Comparison of ENCODE assay signal across 8 cellular contexts in the genomic region with DNA sequence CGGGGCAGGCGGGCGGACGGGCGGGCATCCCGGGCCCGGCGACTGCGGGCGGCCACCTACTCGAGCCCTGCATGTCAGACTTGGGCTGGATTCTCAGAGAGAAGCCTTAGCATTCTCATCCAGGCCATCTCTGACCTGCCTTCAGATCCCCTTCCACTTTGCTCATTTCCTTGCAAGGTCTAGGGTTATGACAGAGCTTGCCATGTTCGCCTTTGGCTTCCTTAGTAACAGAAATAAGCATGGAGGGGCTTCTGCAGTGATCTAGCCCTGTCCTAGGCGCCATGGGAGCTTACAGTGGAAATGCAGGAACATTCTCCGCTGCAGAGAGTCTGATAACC. TPM values are rescaled to one million over a fixed set of nuclear protein-coding genes. Genes with fewer than 3 reads are reported as not detected.
DNase-seq lines count a peak whose midpoint lies in the region; ATAC-seq and TF ChIP-seq lines count a peak whose summit lies in the region.

No MANE protein-coding gene starts in this region.

- DNase-seq in right atrium auricular region (ENCODE audit: low spot score): no peak
- DNase-seq in left ventricle myocardium superior: no peak
- DNase-seq in astrocyte of the cerebellum (ENCODE audit: low read depth): no peak
- DNase-seq in medulla oblongata (ENCODE audit: extremely low spot score): peak; percentile 45
- no peak for DNase-seq in left colon
- DNase-seq in GM20000 (ENCODE audit: low spot score): no peak
- no peak for DNase-seq in ureter (ENCODE audit: low spot score)

- H3K27ac ChIP-seq in right atrium auricular region (peak overlapping the region; percentile 93 to 96), urinary bladder (ENCODE audit: low read depth) (peak overlapping the region; percentile 93)

- TF ChIP-seq CTCF in right atrium auricular region (IDR thresholded peaks at IDR 0.05) (no peak), astrocyte of the cerebellum (IDR thresholded peaks at IDR 0.05; ENCODE audit: low read depth, low read length, missing control alignments) (no peak), GM20000 (IDR thresholded peaks at IDR 0.05; ENCODE audit: extremely low read depth, missing control alignments) (no peak)

- intact Hi-C loops in left ventricle myocardium superior (cut with micrococcal nuclease) (loop anchor here (10.0 kb wide), 1 partner anchor 92 kb away; no protein-coding TSS in a partner anchor), left colon (cut with DNase I, micrococcal nuclease) (loop anchor here in 1 of 2 donors (2.0 kb wide), 1 partner anchor 94 kb away; no protein-coding TSS in a partner anchor)

- H3K27me3 ChIP-seq in right atrium auricular region: no peaks in the 10 kb centered on the region

- H3K4me3 ChIP-seq in right atrium auricular region (peak overlapping the region; percentile 78 to 85), astrocyte of the cerebellum (ENCODE audit: low read depth, low read length) (peak overlapping the region; percentile 61), urinary bladder (ENCODE audit: low read depth, low read length) (peak overlapping the region; percentile 96)

- H3K36me3 ChIP-seq in right atrium auricular region (no peaks in the 10 kb centered on the region), urinary bladder (ENCODE audit: insufficient read depth) (no peaks in the 10 kb centered on the region)

- WGBS in urinary bladder: 6% methylated on average over 14 of the region's 14 CpGs

- ATAC-seq in left ventricle myocardium superior (no peak), left colon (no peak)

- H3K4me1 ChIP-seq in right atrium auricular region (peaks cover 0 to 36% of the 10 kb centered on the region in 2 donors), urinary bladder (ENCODE audit: insufficient read depth) (no peaks in the 10 kb centered on the region)

- in situ Hi-C loops in astrocyte of the cerebellum (cut with HindIII; ENCODE audit: low sequenced_read_pairs): loop anchor here (5.0 kb wide), 1 partner anchor 89 kb away; no protein-coding TSS in a partner anchor

- H3K9me3 ChIP-seq in right atrium auricular region: no peaks in the 10 kb centered on the region

RNA-seq across cellular contexts. Expression of a gene that starts 0.6 kb away (rescaled TPM):
- total RNA-seq in right atrium auricular region (10 to 100 TPM; 34.5 to 36.8 TPM), left ventricle myocardium superior (26.8 TPM), urinary bladder (25.1 TPM), left colon (10 to 100 TPM; 13.6 to 19.1 TPM), ureter (31.7 TPM)
- 29.7 TPM for polyA plus RNA-seq in urinary bladder
